12 cellular contexts compared by ENCODE assay signal in genomic region chr13:99996177-99996705, GRCh38. TPM values are rescaled to one million over a fixed set of nuclear protein-coding genes. Genes with fewer than 3 reads are reported as not detected.
DNase-seq lines count a peak whose midpoint lies in the region; ATAC-seq and TF ChIP-seq lines count a peak whose summit lies in the region.
"Had no signal": no experiment of that assay in that cellular context is flagged by ENCODE, and none has a peak within 500 bp of the region (broad histone marks: within the 10 kb centered on the region; RNA-seq: fewer than 3 reads in every experiment).

No MANE protein-coding gene starts in this region.

- no peak overlapping the region for H2AFZ ChIP-seq in mesenchymal stem cell (ENCODE audit: low read depth, low read length)

- H2BK15ac ChIP-seq in mesenchymal stem cell (ENCODE audit: low read depth, poor library complexity, severe bottlenecking): no peak overlapping the region

- H3K4me3 Mint-ChIP-seq in IgD-negative memory B cell: peak overlapping the region in 2 of 4 donors; percentile 8 to 20
- H3K4me3 Mint-ChIP-seq in activated naive CD8-positive, alpha-beta T cell treated with anti-CD3 and anti-CD28 coated beads, Interleukin-2, amount 50 U/mL, for 24 hours: peak overlapping the region; percentile 29

- H3K27ac ChIP-seq in mesenchymal stem cell (ENCODE audit: low read length, poor library complexity, severe bottlenecking): peak overlapping the region; percentile 77
- H3K27ac ChIP-seq in upper lobe of right lung: no peak overlapping the region
- H3K27ac ChIP-seq: esophagus muscularis mucosa had no signal

- peak overlapping the region; percentile 32 for H3K4me2 ChIP-seq in mesenchymal stem cell (ENCODE audit: low read length, poor library complexity, severe bottlenecking)

- no peak overlapping the region for H3K14ac ChIP-seq in mesenchymal stem cell (ENCODE audit: low read length in 2 of 2)

- H3K9me3 Mint-ChIP-seq in IgD-negative memory B cell: peaks cover 2 to 24% (median 7%) of the 10 kb centered on the region in 3 donors
- peaks cover 9% of the 10 kb centered on the region for H3K9me3 Mint-ChIP-seq in activated naive CD8-positive, alpha-beta T cell treated with anti-CD3 and anti-CD28 coated beads, Interleukin-2, amount 50 U/mL, for 24 hours

- no peak for TF ChIP-seq CTCF in upper lobe of right lung (IDR thresholded peaks at IDR 0.05)

- no peak overlapping the region for H3K18ac ChIP-seq in mesenchymal stem cell (ENCODE audit: low read depth in 1 of 2, low read length in 2 of 2)

- H3K4ac ChIP-seq in mesenchymal stem cell (ENCODE audit: low read depth in 1 of 2, low read length in 2 of 2): no peak overlapping the region

- H3K27ac Mint-ChIP-seq in IgD-negative memory B cell: peak overlapping the region; percentile 80 to 82 (median 80)
- no peak overlapping the region for H3K27ac Mint-ChIP-seq in activated naive CD8-positive, alpha-beta T cell treated with anti-CD3 and anti-CD28 coated beads, Interleukin-2, amount 50 U/mL, for 24 hours

- H3K36me3 ChIP-seq in ES-I3 (ENCODE audit: insufficient read depth, low read length) (no peaks in the 10 kb centered on the region), mesenchymal stem cell (ENCODE audit: control insufficient read depth in 1 of 2, insufficient read depth in 2 of 2, low read depth in 1 of 2, low read length in 2 of 2) (no peaks in the 10 kb centered on the region), upper lobe of right lung (no peaks in the 10 kb centered on the region)
- H3K36me3 ChIP-seq: esophagus muscularis mucosa had no signal

- ATAC-seq in activated naive CD8-positive, alpha-beta T cell treated with anti-CD3 and anti-CD28 coated beads, Interleukin-2, amount 50 U/mL, for 24 hours: no peak
- ATAC-seq in upper lobe of right lung: no peak
- ATAC-seq in HG03457 (IDR thresholded peaks at IDR 0.05; ENCODE audit: unreplicated experiment): no peak
- ATAC-seq: GM12878 had no signal

- H4K91ac ChIP-seq in mesenchymal stem cell (ENCODE audit: low read length): no peak overlapping the region

- no peak overlapping the region for H2AK5ac ChIP-seq in mesenchymal stem cell (ENCODE audit: low read length, severe bottlenecking)

- WGBS in mesenchymal stem cell: 15% methylated on average over 3 of the region's 9 CpGs

- peaks cover 2 to 8% (median 6%) of the 10 kb centered on the region in 3 donors for H3K4me1 Mint-ChIP-seq in IgD-negative memory B cell
- H3K4me1 Mint-ChIP-seq in activated naive CD8-positive, alpha-beta T cell treated with anti-CD3 and anti-CD28 coated beads, Interleukin-2, amount 50 U/mL, for 24 hours: peaks cover 6% of the 10 kb centered on the region

- no peaks in the 10 kb centered on the region for H3K36me3 Mint-ChIP-seq in IgD-negative memory B cell
- H3K36me3 Mint-ChIP-seq in activated naive CD8-positive, alpha-beta T cell treated with anti-CD3 and anti-CD28 coated beads, Interleukin-2, amount 50 U/mL, for 24 hours (ENCODE audit: low read depth): peaks cover 11% of the 10 kb centered on the region

- H2BK12ac ChIP-seq in mesenchymal stem cell (ENCODE audit: low read length in 2 of 2): no peak overlapping the region

- H3K9ac ChIP-seq in ES-I3 (ENCODE audit: low read depth, low read length): peak overlapping the region; percentile 70; the same call in 1 of the 2 replicates
- H3K9ac ChIP-seq in mesenchymal stem cell (ENCODE audit: low read length): no peak overlapping the region

- intact Hi-C loops in upper lobe of right lung (cut with DNase I): no loop called here

- peaks cover 0 to 88% of the 10 kb centered on the region in 2 experiments for H3K27me3 ChIP-seq in mesenchymal stem cell (ENCODE audit: control insufficient read depth in 1 of 2, insufficient read depth in 1 of 2, low read length in 2 of 2)
- H3K27me3 ChIP-seq in upper lobe of right lung: peaks cover 95% of the 10 kb centered on the region

- H3K4me3 ChIP-seq in mesenchymal stem cell (ENCODE audit: insufficient read depth in 1 of 2, low read depth in 1 of 2, low read length in 2 of 2): no peak overlapping the region
- H3K4me3 ChIP-seq in upper lobe of right lung: no peak overlapping the region
- H3K4me3 ChIP-seq: esophagus muscularis mucosa, GM12878 had no signal

- H3K9me3 ChIP-seq in ES-I3 (ENCODE audit: control insufficient read depth, insufficient read depth, low read length): no peaks in the 10 kb centered on the region
- peaks cover 18% of the 10 kb centered on the region for H3K9me3 ChIP-seq in mesenchymal stem cell (ENCODE audit: control insufficient read depth, low read length)
- H3K9me3 ChIP-seq in upper lobe of right lung: no peaks in the 10 kb centered on the region

- H2BK120ac ChIP-seq in mesenchymal stem cell (ENCODE audit: low read depth, low read length): no peak overlapping the region

- H3K27me3 Mint-ChIP-seq in IgD-negative memory B cell: peaks cover 66% of the 10 kb centered on the region
- H3K27me3 Mint-ChIP-seq in activated naive CD8-positive, alpha-beta T cell treated with anti-CD3 and anti-CD28 coated beads, Interleukin-2, amount 50 U/mL, for 24 hours: peaks cover 83% of the 10 kb centered on the region

- H3K4me1 ChIP-seq in ES-I3 (ENCODE audit: insufficient read depth, low read length): peaks cover 2% of the 10 kb centered on the region
- peaks cover 13% of the 10 kb centered on the region for H3K4me1 ChIP-seq in mesenchymal stem cell (ENCODE audit: control insufficient read depth, insufficient read depth, low read depth, low read length)
- H3K4me1 ChIP-seq in upper lobe of right lung: no peaks in the 10 kb centered on the region

- H2BK5ac ChIP-seq in mesenchymal stem cell (ENCODE audit: low read depth, low read length, poor library complexity, severe bottlenecking): no peak overlapping the region

- H3K79me1 ChIP-seq in mesenchymal stem cell (replicated peaks; ENCODE audit: low read length, poor library complexity, severe bottlenecking): peaks cover 4% of the 10 kb centered on the region

- H3K23ac ChIP-seq in mesenchymal stem cell (ENCODE audit: low read length in 2 of 2): no peak overlapping the region

- H4K8ac ChIP-seq in mesenchymal stem cell (ENCODE audit: low read length): no peak overlapping the region

- no peak for DNase-seq in activated naive CD8-positive, alpha-beta T cell treated with anti-CD3 and anti-CD28 coated beads, Interleukin-2, amount 50 U/mL, for 24 hours
- peak; percentile 37 for DNase-seq in mesenchymal stem cell
- no peak for DNase-seq in upper lobe of right lung
- DNase-seq in NCI-H526 (lab: John Stamatoyannopoulos, UW): no peak
- DNase-seq: aorta; stimulated activated CD4-positive, alpha-beta T cell treated with anti-CD3 and anti-CD28 coated beads, Interleukin-12 subunit alpha, Interleukin-12 subunit beta, amount 100 ng/mL, for 4 hours had no signal

RNA-seq across cellular contexts. Expression of gene ZIC2, which starts 14.7 kb away (rescaled TPM):
- not detected for polyA plus RNA-seq in IgD-negative memory B cell
- not detected for polyA plus RNA-seq in mesenchymal stem cell (2013, experiment 1 of 2)
- not detected for polyA plus RNA-seq in mesenchymal stem cell (2013, experiment 2 of 2)
- not detected for total RNA-seq in upper lobe of right lung
- total RNA-seq: aorta; esophagus muscularis mucosa; GM12878; T-helper 2 cell treated with Interferon-gamma antibody and Interleukin-4, amounts not matched to agents 100 ng/mL and 5 ng/mL, for 36 hours had no signal

RNA-seq across cellular contexts. Expression of gene ZIC5, which starts 24.7 kb away (rescaled TPM):
- polyA plus RNA-seq in IgD-negative memory B cell: not detected
- not detected for polyA plus RNA-seq in mesenchymal stem cell (2013, experiment 1 of 2)
- not detected for polyA plus RNA-seq in mesenchymal stem cell (2013, experiment 2 of 2)
- total RNA-seq in upper lobe of right lung: not detected
- total RNA-seq: aorta; esophagus muscularis mucosa; GM12878; T-helper 2 cell treated with Interferon-gamma antibody and Interleukin-4, amounts not matched to agents 100 ng/mL and 5 ng/mL, for 36 hours had no signal
- polyA plus RNA-seq: GM12878 had no signal
